12 cellular contexts compared by ENCODE assay signal in the genomic region with DNA sequence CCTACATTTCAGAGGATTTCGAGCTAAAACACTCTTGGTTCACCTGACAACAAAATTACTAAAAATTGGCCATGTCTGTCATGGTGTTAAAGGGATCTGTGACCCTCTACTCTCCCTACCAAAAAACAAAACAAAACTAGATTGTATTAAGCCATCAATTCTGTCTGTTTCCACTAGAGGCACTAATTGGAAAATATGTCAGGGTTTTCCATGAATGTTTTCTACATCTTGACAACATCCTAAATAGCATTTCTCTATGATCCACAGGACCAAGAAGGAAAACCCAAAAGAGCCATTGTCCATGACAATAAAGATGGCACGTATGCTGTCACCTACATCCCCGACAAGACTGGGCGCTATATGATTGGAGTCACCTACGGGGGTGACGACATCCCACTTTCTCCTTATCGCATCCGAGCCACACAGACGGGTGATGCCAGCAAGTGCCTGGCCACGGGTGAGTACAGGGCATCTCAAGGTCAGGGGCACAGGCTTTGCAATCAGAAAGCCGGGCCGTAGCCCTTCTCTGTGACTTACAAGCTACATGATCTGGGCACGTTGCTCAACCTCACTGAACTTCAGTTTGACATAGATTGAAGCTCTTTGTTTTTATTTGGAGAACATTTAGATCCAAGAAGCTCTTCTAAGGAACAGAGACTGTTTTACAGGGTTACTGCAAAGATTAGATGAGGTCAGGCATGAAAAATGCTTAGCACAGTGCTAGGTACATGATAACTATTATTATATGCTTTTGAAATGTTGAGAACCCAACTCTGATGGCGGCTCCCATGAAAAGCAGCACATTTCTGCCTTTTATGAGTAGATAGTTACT.
A peak's percentile ranks its signal among the peaks of the same experiment; 100 is the strongest.
DNase-seq lines count a peak whose midpoint lies in the region; ATAC-seq and TF ChIP-seq lines count a peak whose summit lies in the region.
"Had no signal": no experiment of that assay in that cellular context is flagged by ENCODE, and none has a peak within 500 bp of the region (broad histone marks: within the 10 kb centered on the region; RNA-seq: fewer than 3 reads in every experiment).

No MANE protein-coding gene starts in this region.

- H3K9me3 Mint-ChIP-seq in stimulated activated effector memory CD8-positive, alpha-beta T cell treated with anti-CD3 and anti-CD28 coated beads, Interleukin-12 subunit alpha, Interleukin-12 subunit beta, amount 100 ng/mL, for 72 hours, result no peaks in the 10 kb centered on the region
- H3K9me3 Mint-ChIP-seq: activated naive CD4-positive, alpha-beta T cell treated with anti-CD3 and anti-CD28 coated beads for 36 hours; CD8-positive, alpha-beta memory T cell had no signal

- intact Hi-C loops in body of pancreas (cut with DNase I), result no loop called here

- peaks cover 23% of the 10 kb centered on the region for H3K36me3 Mint-ChIP-seq in stimulated activated effector memory CD8-positive, alpha-beta T cell treated with anti-CD3 and anti-CD28 coated beads, Interleukin-12 subunit alpha, Interleukin-12 subunit beta, amount 100 ng/mL, for 72 hours

- H3K4me3 ChIP-seq in HL-60 (replicated peaks; ENCODE audit: insufficient read depth, low read length) (no peak overlapping the region), body of pancreas (no peak overlapping the region), liver (ENCODE audit: low read depth in 1 of 3, low read length in 3 of 3) (no peak overlapping the region)

- TF ChIP-seq CTCF in AG09319 (IDR thresholded peaks at IDR 0.05; ENCODE audit: low read depth, low read length) (peak; percentile 30), HL-60 (IDR thresholded peaks at IDR 0.05; ENCODE audit: insufficient read depth, low read length) (peak; percentile 13), body of pancreas (IDR thresholded peaks at IDR 0.05) (peak in 5 of 7 experiments; percentile 17 to 42 (median 41)), liver (IDR thresholded peaks at IDR 0.05; ENCODE audit: low read depth, low read length, missing input control) (peak; percentile 41)

- no peaks in the 10 kb centered on the region for H3K27me3 ChIP-seq in HL-60 (ENCODE audit: insufficient read depth, poor library complexity, severe bottlenecking)
- no peaks in the 10 kb centered on the region for H3K27me3 ChIP-seq in body of pancreas
- H3K27me3 ChIP-seq in liver (ENCODE audit: control insufficient read depth in 4 of 4, insufficient read depth in 4 of 4, low read length in 3 of 4), result no peaks in the 10 kb centered on the region

- H3K4me1 Mint-ChIP-seq in stimulated activated effector memory CD8-positive, alpha-beta T cell treated with anti-CD3 and anti-CD28 coated beads, Interleukin-12 subunit alpha, Interleukin-12 subunit beta, amount 100 ng/mL, for 72 hours, result no peaks in the 10 kb centered on the region
- H3K4me1 Mint-ChIP-seq: CD8-positive, alpha-beta memory T cell had no signal

- WGBS in body of pancreas, 2 donors, result 86 to 87% methylated on average over 10 to 14 of the region's 14 CpGs
- WGBS in liver, result 93% methylated on average over 14 of the region's 14 CpGs

- no peak for TF ChIP-seq POLR2A in body of pancreas (IDR thresholded peaks at IDR 0.05)

- H3K36me3 ChIP-seq in body of pancreas (replicated peaks in 1 of 2; ENCODE audit: insufficient read depth in 1 of 2, low read depth in 2 of 2), result peaks cover 0 to 25% of the 10 kb centered on the region in 2 donors
- peaks cover 2 to 67% (median 65%) of the 10 kb centered on the region in 4 donors for H3K36me3 ChIP-seq in liver (ENCODE audit: control insufficient read depth in 4 of 4, insufficient read depth in 3 of 4, low read depth in 1 of 4, low read length in 3 of 4)

- no peaks in the 10 kb centered on the region for H3K9me3 ChIP-seq in body of pancreas
- no peaks in the 10 kb centered on the region for H3K9me3 ChIP-seq in liver (ENCODE audit: control insufficient read depth in 4 of 4, low read length in 3 of 4)

- H3K27ac Mint-ChIP-seq in stimulated activated effector memory CD8-positive, alpha-beta T cell treated with anti-CD3 and anti-CD28 coated beads, Interleukin-12 subunit alpha, Interleukin-12 subunit beta, amount 100 ng/mL, for 72 hours, result no peak overlapping the region
- H3K27ac Mint-ChIP-seq: activated naive CD4-positive, alpha-beta T cell treated with anti-CD3 and anti-CD28 coated beads for 36 hours had no signal

- TF ChIP-seq RAD21 in liver (IDR thresholded peaks at IDR 0.05), result peak; percentile 21 to 71

- H3K4me3 Mint-ChIP-seq in stimulated activated effector memory CD8-positive, alpha-beta T cell treated with anti-CD3 and anti-CD28 coated beads, Interleukin-12 subunit alpha, Interleukin-12 subunit beta, amount 100 ng/mL, for 72 hours, result no peak overlapping the region
- H3K4me3 Mint-ChIP-seq: activated naive CD4-positive, alpha-beta T cell treated with anti-CD3 and anti-CD28 coated beads for 36 hours; CD8-positive, alpha-beta memory T cell had no signal

- ATAC-seq in body of pancreas (peak; percentile 22), HG02970 (IDR thresholded peaks at IDR 0.05; ENCODE audit: low FRiP score, unreplicated experiment) (no peak)
- ATAC-seq in stimulated activated effector memory CD8-positive, alpha-beta T cell treated with anti-CD3 and anti-CD28 coated beads, Interleukin-12 subunit alpha, Interleukin-12 subunit beta, amount 100 ng/mL, for 72 hours, result no peak

- DNase-seq in AG09319 (ENCODE audit: extremely low read depth, low read depth) (no peak), HL-60 (ENCODE audit: low read depth in 1 of 2, low spot score in 1 of 2) (no peak), body of pancreas (peak in 1 of 4 donors; percentile 19), SW 1271 (lab: John Stamatoyannopoulos, UW) (no peak), GM19240 (ENCODE audit: insufficient read length, low spot score) (no peak)
- no peak for DNase-seq in stimulated activated effector memory CD8-positive, alpha-beta T cell treated with anti-CD3 and anti-CD28 coated beads, Interleukin-12 subunit alpha, Interleukin-12 subunit beta, amount 100 ng/mL, for 72 hours (ENCODE audit: low spot score in 2 of 2)
- DNase-seq: activated CD4-positive, CD25-positive, alpha-beta regulatory T cell; activated naive CD4-positive, alpha-beta T cell treated with anti-CD3 and anti-CD28 coated beads for 36 hours; CD8-positive, alpha-beta memory T cell; NCI-H1092 treated with DMSO at 0.1 percent for 48 hours had no signal

- no peak overlapping the region for H3K9ac ChIP-seq in liver (ENCODE audit: low read depth in 1 of 2, low read length in 2 of 2)

- H3K27ac ChIP-seq in HL-60 (replicated peaks) (no peak overlapping the region), body of pancreas (no peak overlapping the region), liver (ENCODE audit: low read depth in 1 of 2, low read length in 2 of 2) (no peak overlapping the region)

- peaks cover 15% of the 10 kb centered on the region for H3K4me1 ChIP-seq in body of pancreas
- peaks cover 0 to 14% (median 8%) of the 10 kb centered on the region in 4 donors for H3K4me1 ChIP-seq in liver (ENCODE audit: control insufficient read depth in 4 of 4, insufficient read depth in 4 of 4, low read length in 3 of 4)

TF ChIP-seq in liver, 16 proteins besides CTCF, POLR2A, EP300 and RAD21:
- TF ChIP-seq FOXA2 (IDR thresholded peaks at IDR 0.05) (no peak), RXRA (IDR thresholded peaks at IDR 0.05) (no peak), GABPA (IDR thresholded peaks at IDR 0.05 in 1 of 2, conservative IDR thresholded peaks at IDR 0.05 in 1 of 2) (no peak), HNF4G (IDR thresholded peaks at IDR 0.05) (no peak)
- TF ChIP-seq, protein P1, sequence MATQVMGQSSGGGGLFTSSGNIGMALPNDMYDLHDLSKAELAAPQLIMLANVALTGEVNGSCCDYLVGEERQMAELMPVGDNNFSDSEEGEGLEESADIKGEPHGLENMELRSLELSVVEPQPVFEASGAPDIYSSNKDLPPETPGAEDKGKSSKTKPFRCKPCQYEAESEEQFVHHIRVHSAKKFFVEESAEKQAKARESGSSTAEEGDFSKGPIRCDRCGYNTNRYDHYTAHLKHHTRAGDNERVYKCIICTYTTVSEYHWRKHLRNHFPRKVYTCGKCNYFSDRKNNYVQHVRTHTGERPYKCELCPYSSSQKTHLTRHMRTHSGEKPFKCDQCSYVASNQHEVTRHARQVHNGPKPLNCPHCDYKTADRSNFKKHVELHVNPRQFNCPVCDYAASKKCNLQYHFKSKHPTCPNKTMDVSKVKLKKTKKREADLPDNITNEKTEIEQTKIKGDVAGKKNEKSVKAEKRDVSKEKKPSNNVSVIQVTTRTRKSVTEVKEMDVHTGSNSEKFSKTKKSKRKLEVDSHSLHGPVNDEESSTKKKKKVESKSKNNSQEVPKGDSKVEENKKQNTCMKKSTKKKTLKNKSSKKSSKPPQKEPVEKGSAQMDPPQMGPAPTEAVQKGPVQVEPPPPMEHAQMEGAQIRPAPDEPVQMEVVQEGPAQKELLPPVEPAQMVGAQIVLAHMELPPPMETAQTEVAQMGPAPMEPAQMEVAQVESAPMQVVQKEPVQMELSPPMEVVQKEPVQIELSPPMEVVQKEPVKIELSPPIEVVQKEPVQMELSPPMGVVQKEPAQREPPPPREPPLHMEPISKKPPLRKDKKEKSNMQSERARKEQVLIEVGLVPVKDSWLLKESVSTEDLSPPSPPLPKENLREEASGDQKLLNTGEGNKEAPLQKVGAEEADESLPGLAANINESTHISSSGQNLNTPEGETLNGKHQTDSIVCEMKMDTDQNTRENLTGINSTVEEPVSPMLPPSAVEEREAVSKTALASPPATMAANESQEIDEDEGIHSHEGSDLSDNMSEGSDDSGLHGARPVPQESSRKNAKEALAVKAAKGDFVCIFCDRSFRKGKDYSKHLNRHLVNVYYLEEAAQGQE (IDR thresholded peaks at IDR 0.05), result no peak
